ENCODE assay signal across 25 cellular contexts in the genomic region with DNA sequence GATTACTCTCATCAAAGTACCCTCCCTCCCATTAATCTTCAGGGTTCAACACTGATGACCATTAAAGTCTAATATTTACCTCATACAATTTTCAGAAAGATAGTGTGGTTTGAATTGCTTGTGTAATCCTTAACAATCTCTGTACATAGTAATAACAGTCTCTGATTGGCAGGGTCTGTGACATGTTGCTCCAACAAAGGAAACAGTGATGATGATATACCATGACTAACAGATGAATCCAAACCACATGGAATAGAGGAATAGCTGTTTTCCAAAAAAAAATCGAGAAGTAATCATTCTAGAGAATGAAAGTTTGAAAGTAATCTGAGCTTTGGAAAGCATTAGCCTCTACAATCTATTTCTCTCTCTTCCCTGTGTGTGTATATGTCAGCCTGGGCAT.
DNase-seq lines count a peak whose midpoint lies in the region; ATAC-seq, FAIRE-seq and TF ChIP-seq lines count a peak whose summit lies in the region.
"Had no signal": no experiment of that assay in that cellular context is flagged by ENCODE, and none has a peak within 500 bp of the region (broad histone marks: within the 10 kb centered on the region; RNA-seq: fewer than 3 reads in every experiment).

No MANE protein-coding gene starts in this region.

- H2AFZ ChIP-seq in ACC112 (ENCODE audit: low read length, unreplicated experiment): peak overlapping the region; percentile 17

- peaks cover 5% of the 10 kb centered on the region for H3K4me1 ChIP-seq in ACC112 (ENCODE audit: control insufficient read depth, insufficient read depth, low read length, unreplicated experiment)
- H3K4me1 ChIP-seq in Peyer's patch: no peaks in the 10 kb centered on the region
- H3K4me1 ChIP-seq in colonic mucosa: no peaks in the 10 kb centered on the region
- H3K4me1 ChIP-seq: heart left ventricle, right atrium auricular region, tibial artery had no signal

- H3K9me3 ChIP-seq in Peyer's patch (no peaks in the 10 kb centered on the region), colonic mucosa (no peaks in the 10 kb centered on the region)
- H3K9me3 ChIP-seq: heart left ventricle, ovary, right atrium auricular region, SK-N-SH, tibial artery had no signal

- DNase-seq in LHCN-M2 (ENCODE audit: low read depth): peak; percentile 71
- peak; percentile 13 for DNase-seq in bronchial epithelial cell (ENCODE audit: low read depth)
- peak; percentile 9 for DNase-seq in foreskin melanocyte
- DNase-seq in Peyer's patch: no peak
- DNase-seq in NCI-H526 (lab: John Stamatoyannopoulos, UW): no peak
- no peak for DNase-seq in colonic mucosa
- DNase-seq: 8988T; activated CD4-positive, CD25-positive, alpha-beta regulatory T cell treated with anti-CD3 and anti-CD28 coated beads, Interleukin-2, amount 50 U/mL, for 72 hours; activated CD8-positive, alpha-beta T cell treated with anti-CD3 and anti-CD28 coated beads for 36 hours; activated naive CD4-positive, alpha-beta T cell; erythroblast; heart left ventricle; HFFc6; naive thymus-derived CD8-positive, alpha-beta T cell; NCI-H1105 treated with DMSO at 0.1 percent for 48 hours; NCI-H510A treated with DMSO at 0.1 percent for 48 hours; ovary; SK-N-SH; T-helper 9 cell; tibial artery had no signal

- H3K27me3 ChIP-seq in ACC112 (ENCODE audit: insufficient read depth, low read length): no peaks in the 10 kb centered on the region
- no peaks in the 10 kb centered on the region for H3K27me3 ChIP-seq in bronchial epithelial cell (ENCODE audit: control insufficient read depth, insufficient read depth, low read length)
- no peaks in the 10 kb centered on the region for H3K27me3 ChIP-seq in Peyer's patch
- no peaks in the 10 kb centered on the region for H3K27me3 ChIP-seq in colonic mucosa
- H3K27me3 ChIP-seq: heart left ventricle, ovary, right atrium auricular region, tibial artery had no signal

- H3K9ac ChIP-seq in colonic mucosa (ENCODE audit: low read depth in 2 of 2, low read length in 2 of 2): no peak overlapping the region
- H3K9ac ChIP-seq: SK-N-SH had no signal

- ATAC-seq in GM21526 (IDR thresholded peaks at IDR 0.05; ENCODE audit: low FRiP score, unreplicated experiment): no peak
- ATAC-seq: activated CD8-positive, alpha-beta T cell treated with anti-CD3 and anti-CD28 coated beads for 36 hours; heart left ventricle; left lobe of liver; naive thymus-derived CD8-positive, alpha-beta T cell had no signal

- peak overlapping the region; percentile 2; the same call in 1 of the 2 replicates for H3K27ac ChIP-seq in ACC112 (ENCODE audit: low read depth, low read length)
- H3K27ac ChIP-seq in Peyer's patch: no peak overlapping the region
- H3K27ac ChIP-seq in colonic mucosa: no peak overlapping the region
- H3K27ac ChIP-seq: heart left ventricle, ovary, right atrium auricular region, tibial artery had no signal

- no peaks in the 10 kb centered on the region for H3K79me2 ChIP-seq in ACC112 (ENCODE audit: control insufficient read depth, insufficient read depth, low read length, unreplicated experiment)

- H3K36me3 ChIP-seq in ACC112 (ENCODE audit: insufficient read depth, low read length): no peaks in the 10 kb centered on the region
- H3K36me3 ChIP-seq in bronchial epithelial cell (ENCODE audit: control insufficient read depth, insufficient read depth, low read length): no peaks in the 10 kb centered on the region
- H3K36me3 ChIP-seq in Peyer's patch: no peaks in the 10 kb centered on the region
- no peaks in the 10 kb centered on the region for H3K36me3 ChIP-seq in colonic mucosa
- H3K36me3 ChIP-seq: heart left ventricle, ovary, right atrium auricular region, tibial artery had no signal

- no peak for TF ChIP-seq POLR2A in Peyer's patch (IDR thresholded peaks at IDR 0.05)

- no peak overlapping the region for H3K4me3 ChIP-seq in ACC112 (ENCODE audit: low read depth, low read length)
- H3K4me3 ChIP-seq in bronchial epithelial cell (ENCODE audit: low read depth, low read length): no peak overlapping the region
- H3K4me3 ChIP-seq in Peyer's patch: no peak overlapping the region
- no peak overlapping the region for H3K4me3 ChIP-seq in colonic mucosa
- H3K4me3 ChIP-seq: heart left ventricle, ovary, right atrium auricular region, tibial artery had no signal

- TF ChIP-seq CTCF in bronchial epithelial cell (IDR thresholded peaks at IDR 0.05; ENCODE audit: insufficient read depth, low read length, severe bottlenecking) (no peak), Peyer's patch (IDR thresholded peaks at IDR 0.05) (no peak), colonic mucosa (IDR thresholded peaks at IDR 0.05) (no peak)

- no peak for FAIRE-seq in bronchial epithelial cell (lab: Jason Lieb, UNC)
- FAIRE-seq: GM12891 had no signal

- intact Hi-C loops in colonic mucosa (cut with DNase I): no loop called here

Comparison
In these comparisons a context has a peak if more than half of its experiments do, and no peak if none do; other contexts are left out.
1. DNase-seq: peak in LHCN-M2 (single experiment), bronchial epithelial cell (single experiment) and foreskin melanocyte (single experiment); none in Peyer's patch (0 of 3), NCI-H526 (0 of 2) and colonic mucosa (single experiment).